ENCODE assay signal across 20 cellular contexts in the genomic region with DNA sequence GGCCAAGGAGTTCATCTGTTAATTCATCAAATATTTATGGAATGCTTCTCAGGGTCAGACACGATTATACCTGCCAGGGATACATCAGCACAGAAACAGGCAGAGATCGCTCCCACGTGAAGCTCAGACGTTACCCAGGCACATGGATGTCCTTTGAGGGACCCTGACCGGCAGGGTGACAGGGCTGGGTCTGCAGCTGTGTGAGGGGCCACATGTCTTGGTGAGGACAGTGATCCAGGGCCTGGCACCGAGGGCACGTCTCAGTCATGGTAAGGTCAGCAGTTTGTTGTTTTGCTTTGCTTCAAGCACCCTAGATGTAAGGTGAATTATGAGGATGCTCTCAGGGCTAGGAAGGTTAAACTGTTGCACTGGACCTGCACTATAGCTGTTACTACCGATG.
DNase-seq lines count a peak whose midpoint lies in the region; ATAC-seq and TF ChIP-seq lines count a peak whose summit lies in the region.
"Had no signal": no experiment of that assay in that cellular context is flagged by ENCODE, and none has a peak within 500 bp of the region (broad histone marks: within the 10 kb centered on the region; RNA-seq: fewer than 3 reads in every experiment).

No MANE protein-coding gene starts in this region.

- no peak overlapping the region for H2BK15ac ChIP-seq in neuronal stem cell (ENCODE audit: low read length)

- no peak overlapping the region for H2AFZ ChIP-seq in neuronal stem cell (ENCODE audit: low read length)
- no peak overlapping the region for H2AFZ ChIP-seq in smooth muscle cell (ENCODE audit: low read depth)
- H2AFZ ChIP-seq: GM23248 had no signal

- H3K4me1 Mint-ChIP-seq in activated CD8-positive, alpha-beta T cell treated with anti-CD3 and anti-CD28 coated beads, Interleukin-2, amount 10 ng/mL, durations not matched to agents 7 days and 5 days (ENCODE audit: low read depth) = peaks cover 3% of the 10 kb centered on the region
- H3K4me1 Mint-ChIP-seq in activated CD8-positive, alpha-beta T cell treated with anti-CD3 and anti-CD28 coated beads for 36 hours (ENCODE audit: low read depth) = peaks cover 12% of the 10 kb centered on the region
- peaks cover 4% of the 10 kb centered on the region for H3K4me1 Mint-ChIP-seq in endodermal cell
- no peaks in the 10 kb centered on the region for H3K4me1 Mint-ChIP-seq in stimulated activated effector memory CD8-positive, alpha-beta T cell treated with anti-CD3 and anti-CD28 coated beads, Interleukin-12 subunit alpha, Interleukin-12 subunit beta, amount 100 ng/mL, for 72 hours
- H3K4me1 Mint-ChIP-seq in nephron progenitor cell = peaks cover 45% of the 10 kb centered on the region

- peaks cover 5% of the 10 kb centered on the region for H3K27me3 Mint-ChIP-seq in activated CD8-positive, alpha-beta T cell treated with anti-CD3 and anti-CD28 coated beads, Interleukin-2, amount 10 ng/mL, durations not matched to agents 7 days and 5 days (ENCODE audit: low read depth)
- peaks cover 6% of the 10 kb centered on the region for H3K27me3 Mint-ChIP-seq in activated CD8-positive, alpha-beta T cell treated with anti-CD3 and anti-CD28 coated beads for 36 hours
- H3K27me3 Mint-ChIP-seq in endodermal cell (ENCODE audit: insufficient read depth) (no peaks in the 10 kb centered on the region), nephron progenitor cell (ENCODE audit: low read depth, poor library complexity) (peaks cover 8% of the 10 kb centered on the region)

- no peaks in the 10 kb centered on the region for H3K4me1 ChIP-seq in endodermal cell (ENCODE audit: control insufficient read depth, insufficient read depth, low read length)
- H3K4me1 ChIP-seq in neuronal stem cell (ENCODE audit: control insufficient read depth in 2 of 2, insufficient read depth in 1 of 2, low read depth in 1 of 2, low read length in 2 of 2) = peaks cover 0 to 4% of the 10 kb centered on the region in 2 donors
- H3K4me1 ChIP-seq in smooth muscle cell (ENCODE audit: low read depth) = peaks cover 6% of the 10 kb centered on the region
- H3K4me1 ChIP-seq in psoas muscle = no peaks in the 10 kb centered on the region
- H3K4me1 ChIP-seq: A549 had no signal

- no peaks in the 10 kb centered on the region for H3K79me1 ChIP-seq in neuronal stem cell (ENCODE audit: low read depth, low read length)

- no peak overlapping the region for H2BK12ac ChIP-seq in neuronal stem cell (ENCODE audit: low read length)

- H3K27me3 ChIP-seq in endodermal cell (ENCODE audit: control insufficient read depth, insufficient read depth, low read length, poor library complexity, severe bottlenecking) = no peaks in the 10 kb centered on the region
- H3K27me3 ChIP-seq in neuronal stem cell (ENCODE audit: control insufficient read depth in 3 of 3, insufficient read depth in 3 of 3, low read depth in 1 of 3, low read length in 3 of 3) = peaks cover 0 to 10% (median 0%) of the 10 kb centered on the region in 3 experiments
- H3K27me3 ChIP-seq in smooth muscle cell (ENCODE audit: low read depth) = peaks cover 31% of the 10 kb centered on the region
- H3K27me3 ChIP-seq in psoas muscle (ENCODE audit: insufficient read depth in 3 of 3, low read length in 2 of 3) = peaks cover 0 to 4% (median 0%) of the 10 kb centered on the region in 3 donors

- no peak overlapping the region for H3K27ac ChIP-seq in endodermal cell (ENCODE audit: low read depth, low read length)
- no peak overlapping the region for H3K27ac ChIP-seq in neuronal stem cell (replicated peaks; ENCODE audit: low read length)
- H3K27ac ChIP-seq in smooth muscle cell (ENCODE audit: low read depth) = no peak overlapping the region
- no peak overlapping the region for H3K27ac ChIP-seq in psoas muscle
- H3K27ac ChIP-seq: A549, GM23248 had no signal

- H2BK120ac ChIP-seq in neuronal stem cell (ENCODE audit: low read depth, low read length) = no peak overlapping the region

- H3K36me3 Mint-ChIP-seq in activated CD8-positive, alpha-beta T cell treated with anti-CD3 and anti-CD28 coated beads, Interleukin-2, amount 10 ng/mL, durations not matched to agents 7 days and 5 days (ENCODE audit: low read depth) = no peaks in the 10 kb centered on the region
- no peaks in the 10 kb centered on the region for H3K36me3 Mint-ChIP-seq in activated CD8-positive, alpha-beta T cell treated with anti-CD3 and anti-CD28 coated beads for 36 hours (ENCODE audit: low read depth)
- H3K36me3 Mint-ChIP-seq in endodermal cell (ENCODE audit: low read depth) = no peaks in the 10 kb centered on the region
- H3K36me3 Mint-ChIP-seq in stimulated activated effector memory CD8-positive, alpha-beta T cell treated with anti-CD3 and anti-CD28 coated beads, Interleukin-12 subunit alpha, Interleukin-12 subunit beta, amount 100 ng/mL, for 72 hours = no peaks in the 10 kb centered on the region
- H3K36me3 Mint-ChIP-seq in nephron progenitor cell (ENCODE audit: low read depth) = no peaks in the 10 kb centered on the region
- H3K36me3 Mint-ChIP-seq: CD4-positive, alpha-beta memory T cell had no signal

- no peaks in the 10 kb centered on the region for H3K9me3 Mint-ChIP-seq in activated CD8-positive, alpha-beta T cell treated with anti-CD3 and anti-CD28 coated beads, Interleukin-2, amount 10 ng/mL, durations not matched to agents 7 days and 5 days (ENCODE audit: insufficient read depth)
- no peaks in the 10 kb centered on the region for H3K9me3 Mint-ChIP-seq in activated CD8-positive, alpha-beta T cell treated with anti-CD3 and anti-CD28 coated beads for 36 hours
- H3K9me3 Mint-ChIP-seq in endodermal cell (no peaks in the 10 kb centered on the region), nephron progenitor cell (no peaks in the 10 kb centered on the region)
- no peaks in the 10 kb centered on the region for H3K9me3 Mint-ChIP-seq in stimulated activated effector memory CD8-positive, alpha-beta T cell treated with anti-CD3 and anti-CD28 coated beads, Interleukin-12 subunit alpha, Interleukin-12 subunit beta, amount 100 ng/mL, for 72 hours
- H3K9me3 Mint-ChIP-seq: CD4-positive, alpha-beta memory T cell had no signal

- intact Hi-C loops in activated CD8-positive, alpha-beta T cell treated with anti-CD3 and anti-CD28 coated beads for 36 hours (cut with micrococcal nuclease) = no loop called here
- intact Hi-C loops in psoas muscle (cut with DNase I) = no loop called here

- H4K20me1 ChIP-seq in smooth muscle cell (ENCODE audit: low read depth) = no peaks in the 10 kb centered on the region

- no peak for ATAC-seq in activated CD8-positive, alpha-beta T cell treated with anti-CD3 and anti-CD28 coated beads, Interleukin-2, amount 10 ng/mL, durations not matched to agents 7 days and 5 days
- no peak for ATAC-seq in activated CD8-positive, alpha-beta T cell treated with anti-CD3 and anti-CD28 coated beads for 36 hours
- no peak for ATAC-seq in stimulated activated effector memory CD8-positive, alpha-beta T cell treated with anti-CD3 and anti-CD28 coated beads, Interleukin-12 subunit alpha, Interleukin-12 subunit beta, amount 100 ng/mL, for 72 hours
- no peak for ATAC-seq in psoas muscle
- ATAC-seq: A549 had no signal

- H4K91ac ChIP-seq in neuronal stem cell (ENCODE audit: low read depth, low read length, poor library complexity) = no peak overlapping the region

- POLR2A ChIA-PET in activated CD8-positive, alpha-beta T cell treated with anti-CD3 and anti-CD28 coated beads, Interleukin-2, amount 10 ng/mL, durations not matched to agents 7 days and 5 days (lab: Charles Lee) = no interaction called here
- POLR2A ChIA-PET in activated CD8-positive, alpha-beta T cell treated with anti-CD3 and anti-CD28 coated beads for 36 hours (lab: Charles Lee) = no interaction called here

- H3K4me2 ChIP-seq in neuronal stem cell (ENCODE audit: insufficient read depth, low read length, poor library complexity, severe bottlenecking) = no peak overlapping the region
- no peak overlapping the region for H3K4me2 ChIP-seq in smooth muscle cell
- H3K4me2 ChIP-seq: A549 had no signal

- no peak for TF ChIP-seq CTCF in activated CD8-positive, alpha-beta T cell treated with anti-CD3 and anti-CD28 coated beads for 36 hours (IDR thresholded peaks at IDR 0.05)
- TF ChIP-seq CTCF in endodermal cell (conservative IDR thresholded peaks at IDR 0.05) (no peak), nephron progenitor cell (IDR thresholded peaks at IDR 0.05) (no peak), smooth muscle cell (IDR thresholded peaks at IDR 0.05; ENCODE audit: borderline replicate concordance, insufficient read depth, poor library complexity, severe bottlenecking) (no peak), psoas muscle (IDR thresholded peaks at IDR 0.05) (no peak)

- no peak overlapping the region for H3K14ac ChIP-seq in neuronal stem cell (ENCODE audit: low read length)

- H3K9ac ChIP-seq in endodermal cell (ENCODE audit: extremely low read depth, low read length, poor library complexity, severe bottlenecking) = no peak overlapping the region
- no peak overlapping the region for H3K9ac ChIP-seq in neuronal stem cell (ENCODE audit: low read depth, low read length, poor library complexity)
- H3K9ac ChIP-seq in smooth muscle cell (ENCODE audit: low read depth) = no peak overlapping the region
- H3K9ac ChIP-seq: GM23248 had no signal

- no peak overlapping the region for H2AK5ac ChIP-seq in neuronal stem cell (ENCODE audit: low read depth, low read length)

- H3K27ac Mint-ChIP-seq in activated CD8-positive, alpha-beta T cell treated with anti-CD3 and anti-CD28 coated beads, Interleukin-2, amount 10 ng/mL, durations not matched to agents 7 days and 5 days = no peak overlapping the region
- no peak overlapping the region for H3K27ac Mint-ChIP-seq in activated CD8-positive, alpha-beta T cell treated with anti-CD3 and anti-CD28 coated beads for 36 hours
- no peak overlapping the region for H3K27ac Mint-ChIP-seq in endodermal cell
- peak overlapping the region; percentile 20 for H3K27ac Mint-ChIP-seq in stimulated activated effector memory CD8-positive, alpha-beta T cell treated with anti-CD3 and anti-CD28 coated beads, Interleukin-12 subunit alpha, Interleukin-12 subunit beta, amount 100 ng/mL, for 72 hours
- H3K27ac Mint-ChIP-seq in nephron progenitor cell = no peak overlapping the region
- H3K27ac Mint-ChIP-seq: CD4-positive, alpha-beta memory T cell had no signal

- H3K4me3 ChIP-seq in endodermal cell (ENCODE audit: low read length) (no peak overlapping the region), neuronal stem cell (ENCODE audit: low read length in 2 of 2) (no peak overlapping the region), smooth muscle cell (no peak overlapping the region), psoas muscle (no peak overlapping the region)
- H3K4me3 ChIP-seq: A549, GM23248 had no signal

- peak; percentile 13 for DNase-seq in activated CD8-positive, alpha-beta T cell treated with anti-CD3 and anti-CD28 coated beads, Interleukin-2, amount 10 ng/mL, durations not matched to agents 7 days and 5 days
- DNase-seq in activated CD8-positive, alpha-beta T cell treated with anti-CD3 and anti-CD28 coated beads for 36 hours = no peak
- DNase-seq in endodermal cell (peak; percentile 43), neuronal stem cell (ENCODE audit: low spot score) (no peak), nephron progenitor cell (no peak), smooth muscle cell (lab: John Stamatoyannopoulos, UW; ENCODE audit: unreplicated experiment) (no peak), psoas muscle (no peak)
- DNase-seq in stimulated activated effector memory CD8-positive, alpha-beta T cell treated with anti-CD3 and anti-CD28 coated beads, Interleukin-12 subunit alpha, Interleukin-12 subunit beta, amount 100 ng/mL, for 72 hours (ENCODE audit: low spot score in 2 of 2) = peak in 1 of 2 donors; percentile 22
- DNase-seq: 8988T; C1 segment of cervical spinal cord; Calu3; CD4-positive, alpha-beta memory T cell; COR-L47; DMS53; DMS79 treated with DMSO at 0.1 percent for 48 hours; GF-D8; GM23248; H7; HCEC 1CT had no signal

- H3K36me3 ChIP-seq in endodermal cell (ENCODE audit: control insufficient read depth, insufficient read depth, low read length) (no peaks in the 10 kb centered on the region), neuronal stem cell (replicated peaks in 1 of 2; ENCODE audit: control insufficient read depth in 2 of 2, insufficient read depth in 2 of 2, low read length in 2 of 2) (no peaks in the 10 kb centered on the region), smooth muscle cell (ENCODE audit: low read depth) (no peaks in the 10 kb centered on the region), psoas muscle (ENCODE audit: insufficient read depth in 1 of 2, low read depth in 1 of 2) (no peaks in the 10 kb centered on the region)

- no peaks in the 10 kb centered on the region for H3F3A ChIP-seq in smooth muscle cell (ENCODE audit: low read depth)

- no peak overlapping the region for H3K4me3 Mint-ChIP-seq in activated CD8-positive, alpha-beta T cell treated with anti-CD3 and anti-CD28 coated beads, Interleukin-2, amount 10 ng/mL, durations not matched to agents 7 days and 5 days
- no peak overlapping the region for H3K4me3 Mint-ChIP-seq in activated CD8-positive, alpha-beta T cell treated with anti-CD3 and anti-CD28 coated beads for 36 hours
- no peak overlapping the region for H3K4me3 Mint-ChIP-seq in endodermal cell
- no peak overlapping the region for H3K4me3 Mint-ChIP-seq in stimulated activated effector memory CD8-positive, alpha-beta T cell treated with anti-CD3 and anti-CD28 coated beads, Interleukin-12 subunit alpha, Interleukin-12 subunit beta, amount 100 ng/mL, for 72 hours
- H3K4me3 Mint-ChIP-seq in nephron progenitor cell = no peak overlapping the region
- H3K4me3 Mint-ChIP-seq: CD4-positive, alpha-beta memory T cell had no signal

- CTCF ChIA-PET in activated CD8-positive, alpha-beta T cell treated with anti-CD3 and anti-CD28 coated beads, Interleukin-2, amount 10 ng/mL, durations not matched to agents 7 days and 5 days (lab: Charles Lee) = no interaction called here
- CTCF ChIA-PET in activated CD8-positive, alpha-beta T cell treated with anti-CD3 and anti-CD28 coated beads for 36 hours (lab: Charles Lee) = no interaction called here

- H2BK5ac ChIP-seq in neuronal stem cell (ENCODE audit: low read length) = no peak overlapping the region

- H3K9me3 ChIP-seq in endodermal cell (ENCODE audit: control insufficient read depth, low read length) (no peaks in the 10 kb centered on the region), neuronal stem cell (replicated peaks in 1 of 2; ENCODE audit: control insufficient read depth in 2 of 2, insufficient read depth in 1 of 2, low read depth in 1 of 2, low read length in 2 of 2) (no peaks in the 10 kb centered on the region), smooth muscle cell (replicated peaks; ENCODE audit: low read depth) (no peaks in the 10 kb centered on the region), psoas muscle (no peaks in the 10 kb centered on the region)
- H3K9me3 ChIP-seq: A549 had no signal

- no peak overlapping the region for H3K4ac ChIP-seq in neuronal stem cell (ENCODE audit: low read length)

- no peak overlapping the region for H3K18ac ChIP-seq in neuronal stem cell (ENCODE audit: low read length)

- no peak overlapping the region for H4K8ac ChIP-seq in neuronal stem cell (ENCODE audit: low read depth, low read length)

- 94 to 100% methylated on average over 8 of the region's 8 CpGs for WGBS in endodermal cell (ENCODE audit: insufficient coverage in 1 of 2, insufficient read length in 1 of 2), 2 experiments
- no CpG with 5 or more reads among the region's 8 CpGs for WGBS in neuronal stem cell (ENCODE audit: extremely low coverage in 2 of 2, insufficient read length in 2 of 2, insufficient replicate concordance in 1 of 2), 2 donors
- WGBS in smooth muscle cell (ENCODE audit: low lambda C conversion rate) = 87% methylated on average over 8 of the region's 8 CpGs
- 67 to 76% (median 68%) methylated on average over 8 of the region's 8 CpGs for WGBS in psoas muscle, 3 donors

- H3K79me2 ChIP-seq in smooth muscle cell (ENCODE audit: low read depth) = no peaks in the 10 kb centered on the region

- peak overlapping the region; percentile 25 for H3K23ac ChIP-seq in neuronal stem cell (ENCODE audit: low read depth, low read length, poor library complexity)

Comparison
In these comparisons a context has a peak if more than half of its experiments do, and no peak if none do; other contexts are left out.
1. DNase-seq: peak in activated CD8-positive, alpha-beta T cell treated with anti-CD3 and anti-CD28 coated beads, Interleukin-2, amount 10 ng/mL, durations not matched to agents 7 days and 5 days (single experiment) and endodermal cell (single experiment); none in activated CD8-positive, alpha-beta T cell treated with anti-CD3 and anti-CD28 coated beads for 36 hours (single experiment), neuronal stem cell (single experiment), nephron progenitor cell (single experiment), smooth muscle cell (single experiment) and psoas muscle (0 of 2).